ENCODE assay signal across 8 cellular contexts in genomic region chr15:57706405-57707209, GRCh38. TPM values are rescaled to one million over a fixed set of nuclear protein-coding genes. Genes with fewer than 3 reads are reported as not detected.
A peak's percentile ranks its signal among the peaks of the same experiment; 100 is the strongest.
DNase-seq lines count a peak whose midpoint lies in the region; ATAC-seq lines count a peak whose summit lies in the region.

Gene POLR2M, plus strand, starts transcription at chr15:57706714. Its CDS starts 129 bp downstream, at chr15:57706843.

- DNase-seq in NCI-H748 (lab: John Stamatoyannopoulos, UW; ENCODE audit: unreplicated experiment) (peak; percentile 96), left lobe of liver (ENCODE audit: low spot score) (peak; percentile 95)
- DNase-seq in activated CD4-positive, alpha-beta T cell treated with anti-CD3 and anti-CD28 coated beads, Interleukin-2, amount 50 U/mL, for 1 hour, result peak; percentile 86
- peak; percentile 86 for DNase-seq in stimulated activated CD4-positive, alpha-beta T cell treated with anti-CD3 and anti-CD28 coated beads, Interleukin-2, amount 100 ng/mL, for 4 hours (ENCODE audit: low read depth)

- H3K4me1 ChIP-seq in BLaER1 treated with 17β-estradiol and CSF1 and Interleukin-3, amounts not matched to agents 10 nM and 100 nM, result peaks cover 13 to 31% (median 27%) of the 10 kb centered on the region in 10 experiments; a peak in 19 of 20 replicates

- peaks cover 24% of the 10 kb centered on the region for H3K4me1 Mint-ChIP-seq in dendritic cell treated with granulocyte-macrophage colony-stimulating factor and Interleukin-4, amounts not matched to agents 40 ng/mL and 50 ng/mL, for 4 days (ENCODE audit: low read depth)

- H3K36me3 Mint-ChIP-seq in dendritic cell treated with granulocyte-macrophage colony-stimulating factor and Interleukin-4, amounts not matched to agents 40 ng/mL and 50 ng/mL, for 4 days (ENCODE audit: low read depth), result peaks cover 43% of the 10 kb centered on the region

- H3K9ac ChIP-seq in BLaER1 treated with 17β-estradiol and CSF1 and Interleukin-3, amounts not matched to agents 10 nM and 100 nM, result peak within 1 kb of the TSS; percentile 97 to 99 (median 98)

- intact Hi-C loops in dendritic cell treated with granulocyte-macrophage colony-stimulating factor and Interleukin-4, amounts not matched to agents 40 ng/mL and 50 ng/mL, for 4 days (cut with micrococcal nuclease), result loop anchor here (2.0 kb wide), 1 partner anchor 146 kb away; no protein-coding TSS in a partner anchor

- H3K27ac Mint-ChIP-seq in dendritic cell treated with granulocyte-macrophage colony-stimulating factor and Interleukin-4, amounts not matched to agents 40 ng/mL and 50 ng/mL, for 4 days, result peak within 1 kb of the TSS; percentile 94

- peak within 1 kb of the TSS; percentile 88 to 95 (median 90) for H3K4me3 ChIP-seq in BLaER1 treated with 17β-estradiol and CSF1 and Interleukin-3, amounts not matched to agents 10 nM and 100 nM

- peak within 1 kb of the TSS; percentile 89 for H3K4me3 Mint-ChIP-seq in dendritic cell treated with granulocyte-macrophage colony-stimulating factor and Interleukin-4, amounts not matched to agents 40 ng/mL and 50 ng/mL, for 4 days

- H4K20me1 ChIP-seq in BLaER1 treated with 17β-estradiol and CSF1 and Interleukin-3, amounts not matched to agents 10 nM and 100 nM, result peaks cover 6 to 35% (median 17%) of the 10 kb centered on the region in 11 experiments; a peak in 16 of 22 replicates

- H3K9me3 Mint-ChIP-seq in dendritic cell treated with granulocyte-macrophage colony-stimulating factor and Interleukin-4, amounts not matched to agents 40 ng/mL and 50 ng/mL, for 4 days, result no peaks in the 10 kb centered on the region

- H3K36me3 ChIP-seq in BLaER1 treated with 17β-estradiol and CSF1 and Interleukin-3, amounts not matched to agents 10 nM and 100 nM, result peaks cover 27 to 34% (median 28%) of the 10 kb centered on the region in 11 experiments

- no peaks in the 10 kb centered on the region for H3K9me3 ChIP-seq in BLaER1 treated with 17β-estradiol and CSF1 and Interleukin-3, amounts not matched to agents 10 nM and 100 nM (replicated peaks in 1 of 11)

- peak within 1 kb of the TSS; percentile 77 to 95 (median 89) for H3K4me2 ChIP-seq in BLaER1 treated with 17β-estradiol and CSF1 and Interleukin-3, amounts not matched to agents 10 nM and 100 nM

- ATAC-seq in GM19351 (IDR thresholded peaks at IDR 0.05; ENCODE audit: unreplicated experiment), result peak; percentile 94
- peak; percentile 90 for ATAC-seq in HG03521 (IDR thresholded peaks at IDR 0.05; ENCODE audit: unreplicated experiment)
- ATAC-seq in left lobe of liver, result peak; percentile 93

- H3K27me3 ChIP-seq in BLaER1 treated with 17β-estradiol and CSF1 and Interleukin-3, amounts not matched to agents 10 nM and 100 nM, result no peaks in the 10 kb centered on the region

- H3K27ac ChIP-seq in BLaER1 treated with 17β-estradiol and CSF1 and Interleukin-3, amounts not matched to agents 10 nM and 100 nM, result peak within 1 kb of the TSS; percentile 96 to 99 (median 98)

- peaks cover 17% of the 10 kb centered on the region for H3K27me3 Mint-ChIP-seq in dendritic cell treated with granulocyte-macrophage colony-stimulating factor and Interleukin-4, amounts not matched to agents 40 ng/mL and 50 ng/mL, for 4 days

RNA-seq across cellular contexts. Expression of gene POLR2M, which starts in this region (rescaled TPM):
- total RNA-seq in left lobe of liver, result 21.3 TPM

Comparison
In these comparisons a context has a peak if more than half of its experiments do, and no peak if none do; other contexts are left out.
1. Peak in every context shown above with its lines: DNase-seq, ATAC-seq, H3K4me3 ChIP-seq and H3K27ac ChIP-seq.